ENCODE assay signal across 17 cellular contexts in genomic region chr1:5901150-5901549, GRCh38.
A peak's percentile ranks its signal among the peaks of the same experiment; 100 is the strongest.
DNase-seq lines count a peak whose midpoint lies in the region; ATAC-seq and TF ChIP-seq lines count a peak whose summit lies in the region.
"Had no signal": no experiment of that assay in that cellular context is flagged by ENCODE, and none has a peak within 500 bp of the region (broad histone marks: within the 10 kb centered on the region; RNA-seq: fewer than 3 reads in every experiment).

No MANE protein-coding gene starts in this region.

- H3K36me3 ChIP-seq in BLaER1 (peaks cover 53% of the 10 kb centered on the region), osteoblast (ENCODE audit: insufficient read depth, low read length) (peaks cover 5% of the 10 kb centered on the region), lower lobe of right lung (peaks cover 59% of the 10 kb centered on the region)

- intact Hi-C loops in lower lobe of right lung (cut with DNase I) = no loop called here

- peaks cover 5% of the 10 kb centered on the region for H3K9me3 ChIP-seq in BLaER1
- H3K9me3 ChIP-seq in osteoblast (ENCODE audit: low read depth, low read length) = no peaks in the 10 kb centered on the region
- no peaks in the 10 kb centered on the region for H3K9me3 ChIP-seq in lower lobe of right lung
- H3K9me3 ChIP-seq: A549, MG63 had no signal

- H3K4me3 ChIP-seq in BLaER1 (no peak overlapping the region), NB4 (ENCODE audit: low read depth, low read length) (no peak overlapping the region), osteoblast (ENCODE audit: insufficient read depth, low read length) (no peak overlapping the region), lower lobe of right lung (no peak overlapping the region)
- H3K4me3 ChIP-seq: A549, MG63 had no signal

- no peak for TF ChIP-seq POLR2A in NB4 (IDR thresholded peaks at IDR 0.05; ENCODE audit: extremely low read depth, insufficient read length)

- H4K20me1 ChIP-seq in BLaER1 = no peaks in the 10 kb centered on the region
- H4K20me1 ChIP-seq in osteoblast (ENCODE audit: insufficient read depth, low read length) = peaks cover 2% of the 10 kb centered on the region

- H3K27ac ChIP-seq in BLaER1 (peak overlapping the region; percentile 55), osteoblast (ENCODE audit: low read depth, low read length) (no peak overlapping the region), lower lobe of right lung (no peak overlapping the region)
- H3K27ac ChIP-seq: A549 had no signal

- H3K9ac ChIP-seq in BLaER1 = no peak overlapping the region

- H3K27me3 ChIP-seq in BLaER1 = no peaks in the 10 kb centered on the region
- no peaks in the 10 kb centered on the region for H3K27me3 ChIP-seq in osteoblast (ENCODE audit: insufficient read depth, low read length)
- no peaks in the 10 kb centered on the region for H3K27me3 ChIP-seq in lower lobe of right lung (ENCODE audit: low read depth)
- H3K27me3 ChIP-seq: MG63 had no signal

- no peaks in the 10 kb centered on the region for H3K79me2 ChIP-seq in osteoblast (ENCODE audit: insufficient read depth, low read length)

- H3K4me1 ChIP-seq in BLaER1 (peaks cover 56% of the 10 kb centered on the region), osteoblast (ENCODE audit: insufficient read depth, low read length) (no peaks in the 10 kb centered on the region), lower lobe of right lung (no peaks in the 10 kb centered on the region)

- peak; percentile 57 for ATAC-seq in esophagus mucosa
- no peak for ATAC-seq in HG02938 (IDR thresholded peaks at IDR 0.05; ENCODE audit: unreplicated experiment)
- no peak for ATAC-seq in lower lobe of right lung
- no peak for ATAC-seq in GM19397 (IDR thresholded peaks at IDR 0.05; ENCODE audit: unreplicated experiment)
- ATAC-seq: A549; CD8-positive, alpha-beta T cell; SK-N-SH treated with all-trans-retinoic acid at 6 μM for 48 hours had no signal

- H2AFZ ChIP-seq in osteoblast (ENCODE audit: low read length) = no peak overlapping the region

- no peak for TF ChIP-seq CTCF in NB4 (IDR thresholded peaks at IDR 0.05; ENCODE audit: low read depth, low read length)
- no peak for TF ChIP-seq CTCF in osteoblast (IDR thresholded peaks at IDR 0.05; ENCODE audit: extremely low read depth, low read depth, low read length)
- no peak for TF ChIP-seq CTCF in lower lobe of right lung (IDR thresholded peaks at IDR 0.05)

- peak; percentile 16 for DNase-seq in NB4 (ENCODE audit: low read depth)
- peak; percentile 23 for DNase-seq in osteoblast (ENCODE audit: insufficient read length, low spot score, missing footprints)
- DNase-seq in activated CD8-positive, alpha-beta memory T cell treated with anti-CD3 and anti-CD28 coated beads for 24 hours = no peak
- no peak for DNase-seq in lower lobe of right lung
- DNase-seq: CD8-positive, alpha-beta T cell; Kasumi-1; MG63; NCI-H1092; NCI-H1436; NCI-H187 treated with DMSO at 0.1 percent for 48 hours; NCI-H2107 had no signal

- peak overlapping the region; percentile 81 for H3K4me2 ChIP-seq in BLaER1
- no peak overlapping the region for H3K4me2 ChIP-seq in osteoblast (ENCODE audit: insufficient read depth, low read length)
- H3K4me2 ChIP-seq: A549 had no signal

Comparison
In these comparisons a context has a peak if more than half of its experiments do, and no peak if none do; other contexts are left out.
1. DNase-seq: peak in NB4 (single experiment) and osteoblast (single experiment); none in activated CD8-positive, alpha-beta memory T cell treated with anti-CD3 and anti-CD28 coated beads for 24 hours (single experiment) and lower lobe of right lung (single experiment).